8 cellular contexts compared by ENCODE assay signal in genomic region chr4:39043058-39043696, GRCh38. TPM values are rescaled to one million over a fixed set of nuclear protein-coding genes. Genes with fewer than 3 reads are reported as not detected.
DNase-seq lines count a peak whose midpoint lies in the region; ATAC-seq lines count a peak whose summit lies in the region.

No MANE protein-coding gene starts in this region.

- H3K9me3 ChIP-seq in iPS-18c (ENCODE audit: control insufficient read depth, insufficient read depth, low read length): peaks cover 3% of the 10 kb centered on the region

- peak; percentile 19 for DNase-seq in SKM-1 treated with dmso at 0.1 percent for 144 hours (lab: John Stamatoyannopoulos, UW; ENCODE audit: unreplicated experiment)
- DNase-seq in SKM-1 (lab: John Stamatoyannopoulos, UW; ENCODE audit: unreplicated experiment): no peak
- no peak for DNase-seq in activated CD4-positive, alpha-beta memory T cell treated with anti-CD3 and anti-CD28 coated beads, Interleukin-2, amount 10 ng/mL, durations not matched to agents 7 days and 5 days
- DNase-seq in substantia nigra (lab: John Stamatoyannopoulos, UW): peak in 1 of 49 donors; percentile 52
- no peak for DNase-seq in inferior parietal cortex (ENCODE audit: extremely low spot score)

- POLR2A ChIA-PET in activated CD4-positive, alpha-beta memory T cell treated with anti-CD3 and anti-CD28 coated beads, Interleukin-2, amount 10 ng/mL, durations not matched to agents 7 days and 5 days (lab: Charles Lee): interaction anchor here (1.1 to 8.6 kb wide), 6 partner anchors 12 to 141 kb away, joined by 3 to 181 read pairs (median 6); partner anchors contain the start of gene TMEM156

- peaks cover 44% of the 10 kb centered on the region for H3K4me1 Mint-ChIP-seq in activated CD4-positive, alpha-beta memory T cell treated with anti-CD3 and anti-CD28 coated beads, Interleukin-2, amount 10 ng/mL, durations not matched to agents 7 days and 5 days

- H3K36me3 Mint-ChIP-seq in activated CD4-positive, alpha-beta memory T cell treated with anti-CD3 and anti-CD28 coated beads, Interleukin-2, amount 10 ng/mL, durations not matched to agents 7 days and 5 days (ENCODE audit: low read depth): peaks cover 15% of the 10 kb centered on the region

- H3K9me3 Mint-ChIP-seq in activated CD4-positive, alpha-beta memory T cell treated with anti-CD3 and anti-CD28 coated beads, Interleukin-2, amount 10 ng/mL, durations not matched to agents 7 days and 5 days: no peaks in the 10 kb centered on the region

- ATAC-seq in HG03280 (IDR thresholded peaks at IDR 0.05; ENCODE audit: unreplicated experiment): no peak
- no peak for ATAC-seq in GM19395 (IDR thresholded peaks at IDR 0.05; ENCODE audit: unreplicated experiment)

- H3K4me3 Mint-ChIP-seq in activated CD4-positive, alpha-beta memory T cell treated with anti-CD3 and anti-CD28 coated beads, Interleukin-2, amount 10 ng/mL, durations not matched to agents 7 days and 5 days: no peak overlapping the region

- peak overlapping the region; percentile 83 for H3K27ac ChIP-seq in substantia nigra (ENCODE audit: low read depth, low read length, poor library complexity, severe bottlenecking)

- 0 out of 2 replicates have a peak overlapping the region, but pooled peaks have one; percentile 74 for H3K4me3 ChIP-seq in iPS-18c (ENCODE audit: insufficient read depth, low read depth, low read length)

- CTCF ChIA-PET in activated CD4-positive, alpha-beta memory T cell treated with anti-CD3 and anti-CD28 coated beads, Interleukin-2, amount 10 ng/mL, durations not matched to agents 7 days and 5 days (lab: Charles Lee): interaction anchor here (0.6 to 1.5 kb wide), 2 partner anchors 100 to 154 kb away, joined by 3 to 4 read pairs; no protein-coding TSS in a partner anchor

- no peaks in the 10 kb centered on the region for H3K27me3 Mint-ChIP-seq in activated CD4-positive, alpha-beta memory T cell treated with anti-CD3 and anti-CD28 coated beads, Interleukin-2, amount 10 ng/mL, durations not matched to agents 7 days and 5 days

- peak overlapping the region; percentile 82 for H3K27ac Mint-ChIP-seq in activated CD4-positive, alpha-beta memory T cell treated with anti-CD3 and anti-CD28 coated beads, Interleukin-2, amount 10 ng/mL, durations not matched to agents 7 days and 5 days

RNA-seq across cellular contexts. Expression of gene TMEM156, which starts 11.0 kb away (rescaled TPM):
- total RNA-seq in activated CD4-positive, alpha-beta memory T cell treated with anti-CD3 and anti-CD28 coated beads, Interleukin-2, amount 10 ng/mL, durations not matched to agents 7 days and 5 days: 10 to 100 TPM; 27.6 to 28.2 TPM

RNA-seq across cellular contexts. Expression of gene KLHL5, which starts 18.9 kb away (rescaled TPM):
- 10 to 100 TPM; 36.6 to 36.7 TPM for total RNA-seq in activated CD4-positive, alpha-beta memory T cell treated with anti-CD3 and anti-CD28 coated beads, Interleukin-2, amount 10 ng/mL, durations not matched to agents 7 days and 5 days
